ENCODE assay signal across 2 cellular contexts in the genomic region with DNA sequence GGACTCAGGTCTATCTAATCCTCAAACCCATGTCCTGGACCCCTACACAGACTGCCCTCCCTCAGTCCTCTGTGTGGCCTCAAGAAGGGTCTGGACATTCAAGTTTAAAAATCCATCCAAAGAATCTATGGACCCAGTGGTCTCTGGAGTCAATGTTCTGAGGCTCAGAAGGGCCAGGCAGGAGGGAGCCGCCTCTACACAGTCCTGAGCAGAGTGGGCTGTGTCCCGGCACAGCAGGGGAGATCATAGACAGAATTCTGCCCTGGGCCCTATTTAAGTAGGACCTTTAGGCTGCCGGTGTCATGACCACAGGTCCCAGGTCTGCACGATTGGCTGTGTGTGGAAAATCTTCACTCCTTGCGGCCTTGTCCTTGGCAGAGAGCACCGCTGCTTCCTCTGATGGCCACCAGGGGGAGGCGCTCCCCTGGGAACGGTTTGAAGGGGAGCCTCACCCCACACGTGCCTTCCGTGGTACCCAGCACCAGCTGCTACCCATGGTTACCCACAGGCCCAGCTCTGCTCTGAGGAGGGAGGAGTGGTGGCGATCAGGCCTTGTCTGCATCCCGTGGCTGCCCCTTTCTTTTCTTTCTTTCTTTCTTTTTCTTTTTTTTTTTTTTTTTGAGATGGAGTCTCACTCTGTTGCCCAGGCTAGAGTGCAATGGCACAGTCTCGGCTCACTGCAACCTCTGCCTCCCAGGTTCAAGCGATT.
TF ChIP-seq lines count a peak whose summit lies in the region.

No MANE protein-coding gene starts in this region.

TF ChIP-seq in GM12891, 5 proteins besides CTCF, POLR2A, EP300 and RAD21:
- no peak for TF ChIP-seq TAF1 (IDR thresholded peaks at IDR 0.05; ENCODE audit: low read depth, low read length)
- TF ChIP-seq POLR2AphosphoS5 (IDR thresholded peaks at IDR 0.05; ENCODE audit: low read depth, low read length) = no peak
- no peak for TF ChIP-seq POU2F2 (IDR thresholded peaks at IDR 0.05; ENCODE audit: low read depth, low read length)
- no peak for TF ChIP-seq PAX5 (IDR thresholded peaks at IDR 0.05; ENCODE audit: insufficient read depth, low read length, severe bottlenecking)
- no peak for TF ChIP-seq SPI1 (IDR thresholded peaks at IDR 0.05; ENCODE audit: low read depth, low read length)

TF ChIP-seq in GM12878, 131 proteins besides CTCF, POLR2A, EP300 and RAD21 (continues in another document):
- TF ChIP-seq, protein P1, sequence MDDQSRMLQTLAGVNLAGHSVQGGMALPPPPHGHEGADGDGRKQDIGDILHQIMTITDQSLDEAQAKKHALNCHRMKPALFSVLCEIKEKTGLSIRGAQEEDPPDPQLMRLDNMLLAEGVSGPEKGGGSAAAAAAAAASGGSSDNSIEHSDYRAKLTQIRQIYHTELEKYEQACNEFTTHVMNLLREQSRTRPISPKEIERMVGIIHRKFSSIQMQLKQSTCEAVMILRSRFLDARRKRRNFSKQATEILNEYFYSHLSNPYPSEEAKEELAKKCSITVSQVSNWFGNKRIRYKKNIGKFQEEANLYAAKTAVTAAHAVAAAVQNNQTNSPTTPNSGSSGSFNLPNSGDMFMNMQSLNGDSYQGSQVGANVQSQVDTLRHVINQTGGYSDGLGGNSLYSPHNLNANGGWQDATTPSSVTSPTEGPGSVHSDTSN (IDR thresholded peaks at IDR 0.05; ENCODE audit: insufficient replicate concordance, low read depth, low read length) = no peak
- no peak for TF ChIP-seq MYC (IDR thresholded peaks at IDR 0.05; ENCODE audit: insufficient read depth, insufficient read length, insufficient replicate concordance, low read length, severe bottlenecking)
- TF ChIP-seq IRF4 (IDR thresholded peaks at IDR 0.05; ENCODE audit: low read depth, low read length) = peak; percentile 49; the same call in 1 of the 2 replicates
- no peak for TF ChIP-seq WRNIP1 (IDR thresholded peaks at IDR 0.05; ENCODE audit: borderline replicate concordance, low read depth, low read length)
- no peak for TF ChIP-seq MTA2 (IDR thresholded peaks at IDR 0.05; ENCODE audit: low read depth)
- TF ChIP-seq FOXM1 (IDR thresholded peaks at IDR 0.05; ENCODE audit: low read depth, low read length) = no peak
- TF ChIP-seq RB1 (IDR thresholded peaks at IDR 0.05; ENCODE audit: borderline replicate concordance) = peak; percentile 85; the same call in 1 of the 2 replicates
- no peak for TF ChIP-seq POLR2AphosphoS5 (IDR thresholded peaks at IDR 0.05; ENCODE audit: low read length)
- TF ChIP-seq, protein P2, sequence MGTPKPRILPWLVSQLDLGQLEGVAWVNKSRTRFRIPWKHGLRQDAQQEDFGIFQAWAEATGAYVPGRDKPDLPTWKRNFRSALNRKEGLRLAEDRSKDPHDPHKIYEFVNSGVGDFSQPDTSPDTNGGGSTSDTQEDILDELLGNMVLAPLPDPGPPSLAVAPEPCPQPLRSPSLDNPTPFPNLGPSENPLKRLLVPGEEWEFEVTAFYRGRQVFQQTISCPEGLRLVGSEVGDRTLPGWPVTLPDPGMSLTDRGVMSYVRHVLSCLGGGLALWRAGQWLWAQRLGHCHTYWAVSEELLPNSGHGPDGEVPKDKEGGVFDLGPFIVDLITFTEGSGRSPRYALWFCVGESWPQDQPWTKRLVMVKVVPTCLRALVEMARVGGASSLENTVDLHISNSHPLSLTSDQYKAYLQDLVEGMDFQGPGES (IDR thresholded peaks at IDR 0.05) = no peak
- TF ChIP-seq BCL11A (IDR thresholded peaks at IDR 0.05; ENCODE audit: low read depth, low read length) = no peak
- no peak for TF ChIP-seq ZNF384 (IDR thresholded peaks at IDR 0.05; ENCODE audit: borderline replicate concordance, low read depth, low read length)
- TF ChIP-seq, protein P3, sequence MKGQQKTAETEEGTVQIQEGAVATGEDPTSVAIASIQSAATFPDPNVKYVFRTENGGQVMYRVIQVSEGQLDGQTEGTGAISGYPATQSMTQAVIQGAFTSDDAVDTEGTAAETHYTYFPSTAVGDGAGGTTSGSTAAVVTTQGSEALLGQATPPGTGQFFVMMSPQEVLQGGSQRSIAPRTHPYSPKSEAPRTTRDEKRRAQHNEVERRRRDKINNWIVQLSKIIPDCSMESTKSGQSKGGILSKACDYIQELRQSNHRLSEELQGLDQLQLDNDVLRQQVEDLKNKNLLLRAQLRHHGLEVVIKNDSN (IDR thresholded peaks at IDR 0.05; ENCODE audit: borderline replicate concordance, extremely low read length, insufficient read depth, low read depth, low read length) = peak; percentile 69
- TF ChIP-seq NFYA (IDR thresholded peaks at IDR 0.05; ENCODE audit: borderline replicate concordance, low read depth, low read length) = no peak
- TF ChIP-seq, protein P4, sequence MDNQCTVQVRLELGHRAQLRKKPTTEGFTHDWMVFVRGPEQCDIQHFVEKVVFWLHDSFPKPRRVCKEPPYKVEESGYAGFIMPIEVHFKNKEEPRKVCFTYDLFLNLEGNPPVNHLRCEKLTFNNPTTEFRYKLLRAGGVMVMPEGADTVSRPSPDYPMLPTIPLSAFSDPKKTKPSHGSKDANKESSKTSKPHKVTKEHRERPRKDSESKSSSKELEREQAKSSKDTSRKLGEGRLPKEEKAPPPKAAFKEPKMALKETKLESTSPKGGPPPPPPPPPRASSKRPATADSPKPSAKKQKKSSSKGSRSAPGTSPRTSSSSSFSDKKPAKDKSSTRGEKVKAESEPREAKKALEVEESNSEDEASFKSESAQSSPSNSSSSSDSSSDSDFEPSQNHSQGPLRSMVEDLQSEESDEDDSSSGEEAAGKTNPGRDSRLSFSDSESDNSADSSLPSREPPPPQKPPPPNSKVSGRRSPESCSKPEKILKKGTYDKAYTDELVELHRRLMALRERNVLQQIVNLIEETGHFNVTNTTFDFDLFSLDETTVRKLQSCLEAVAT (IDR thresholded peaks at IDR 0.05) = 0 out of 2 replicates have a peak, but pooled peaks have one; percentile 31
- TF ChIP-seq, protein P5, sequence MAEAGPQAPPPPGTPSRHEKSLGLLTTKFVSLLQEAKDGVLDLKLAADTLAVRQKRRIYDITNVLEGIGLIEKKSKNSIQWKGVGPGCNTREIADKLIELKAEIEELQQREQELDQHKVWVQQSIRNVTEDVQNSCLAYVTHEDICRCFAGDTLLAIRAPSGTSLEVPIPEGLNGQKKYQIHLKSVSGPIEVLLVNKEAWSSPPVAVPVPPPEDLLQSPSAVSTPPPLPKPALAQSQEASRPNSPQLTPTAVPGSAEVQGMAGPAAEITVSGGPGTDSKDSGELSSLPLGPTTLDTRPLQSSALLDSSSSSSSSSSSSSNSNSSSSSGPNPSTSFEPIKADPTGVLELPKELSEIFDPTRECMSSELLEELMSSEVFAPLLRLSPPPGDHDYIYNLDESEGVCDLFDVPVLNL (IDR thresholded peaks at IDR 0.05; ENCODE audit: low read depth, low read length) = no peak
- TF ChIP-seq SMAD1 (IDR thresholded peaks at IDR 0.05; ENCODE audit: low read depth, partially characterized antibody) = no peak
- TF ChIP-seq PAX8 (IDR thresholded peaks at IDR 0.05) = no peak
- TF ChIP-seq, protein P6, sequence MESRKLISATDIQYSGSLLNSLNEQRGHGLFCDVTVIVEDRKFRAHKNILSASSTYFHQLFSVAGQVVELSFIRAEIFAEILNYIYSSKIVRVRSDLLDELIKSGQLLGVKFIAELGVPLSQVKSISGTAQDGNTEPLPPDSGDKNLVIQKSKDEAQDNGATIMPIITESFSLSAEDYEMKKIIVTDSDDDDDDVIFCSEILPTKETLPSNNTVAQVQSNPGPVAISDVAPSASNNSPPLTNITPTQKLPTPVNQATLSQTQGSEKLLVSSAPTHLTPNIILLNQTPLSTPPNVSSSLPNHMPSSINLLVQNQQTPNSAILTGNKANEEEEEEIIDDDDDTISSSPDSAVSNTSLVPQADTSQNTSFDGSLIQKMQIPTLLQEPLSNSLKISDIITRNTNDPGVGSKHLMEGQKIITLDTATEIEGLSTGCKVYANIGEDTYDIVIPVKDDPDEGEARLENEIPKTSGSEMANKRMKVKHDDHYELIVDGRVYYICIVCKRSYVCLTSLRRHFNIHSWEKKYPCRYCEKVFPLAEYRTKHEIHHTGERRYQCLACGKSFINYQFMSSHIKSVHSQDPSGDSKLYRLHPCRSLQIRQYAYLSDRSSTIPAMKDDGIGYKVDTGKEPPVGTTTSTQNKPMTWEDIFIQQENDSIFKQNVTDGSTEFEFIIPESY (IDR thresholded peaks at IDR 0.05) = no peak
- no peak for TF ChIP-seq NFIC (IDR thresholded peaks at IDR 0.05; ENCODE audit: low read depth, low read length)
- TF ChIP-seq RUNX3 (IDR thresholded peaks at IDR 0.05; ENCODE audit: low read length) = peak; percentile 34; the same call in 1 of the 2 replicates
- no peak for TF ChIP-seq LARP7 (IDR thresholded peaks at IDR 0.05)
- no peak for TF ChIP-seq ZNF207 (IDR thresholded peaks at IDR 0.05; ENCODE audit: borderline replicate concordance)
- TF ChIP-seq ZNF217 (IDR thresholded peaks at IDR 0.05) = no peak
- TF ChIP-seq ZNF622 (IDR thresholded peaks at IDR 0.05) = no peak
- peak; percentile 85 for TF ChIP-seq SMC3 (IDR thresholded peaks at IDR 0.05; ENCODE audit: borderline replicate concordance, low read length)
- TF ChIP-seq, protein P7, sequence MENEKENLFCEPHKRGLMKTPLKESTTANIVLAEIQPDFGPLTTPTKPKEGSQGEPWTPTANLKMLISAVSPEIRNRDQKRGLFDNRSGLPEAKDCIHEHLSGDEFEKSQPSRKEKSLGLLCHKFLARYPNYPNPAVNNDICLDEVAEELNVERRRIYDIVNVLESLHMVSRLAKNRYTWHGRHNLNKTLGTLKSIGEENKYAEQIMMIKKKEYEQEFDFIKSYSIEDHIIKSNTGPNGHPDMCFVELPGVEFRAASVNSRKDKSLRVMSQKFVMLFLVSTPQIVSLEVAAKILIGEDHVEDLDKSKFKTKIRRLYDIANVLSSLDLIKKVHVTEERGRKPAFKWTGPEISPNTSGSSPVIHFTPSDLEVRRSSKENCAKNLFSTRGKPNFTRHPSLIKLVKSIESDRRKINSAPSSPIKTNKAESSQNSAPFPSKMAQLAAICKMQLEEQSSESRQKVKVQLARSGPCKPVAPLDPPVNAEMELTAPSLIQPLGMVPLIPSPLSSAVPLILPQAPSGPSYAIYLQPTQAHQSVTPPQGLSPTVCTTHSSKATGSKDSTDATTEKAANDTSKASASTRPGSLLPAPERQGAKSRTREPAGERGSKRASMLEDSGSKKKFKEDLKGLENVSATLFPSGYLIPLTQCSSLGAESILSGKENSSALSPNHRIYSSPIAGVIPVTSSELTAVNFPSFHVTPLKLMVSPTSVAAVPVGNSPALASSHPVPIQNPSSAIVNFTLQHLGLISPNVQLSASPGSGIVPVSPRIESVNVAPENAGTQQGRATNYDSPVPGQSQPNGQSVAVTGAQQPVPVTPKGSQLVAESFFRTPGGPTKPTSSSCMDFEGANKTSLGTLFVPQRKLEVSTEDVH (IDR thresholded peaks at IDR 0.05; ENCODE audit: low read depth, partially characterized antibody) = no peak
- TF ChIP-seq ATF7 (IDR thresholded peaks at IDR 0.05; ENCODE audit: low read depth) = no peak
- TF ChIP-seq, protein P8, sequence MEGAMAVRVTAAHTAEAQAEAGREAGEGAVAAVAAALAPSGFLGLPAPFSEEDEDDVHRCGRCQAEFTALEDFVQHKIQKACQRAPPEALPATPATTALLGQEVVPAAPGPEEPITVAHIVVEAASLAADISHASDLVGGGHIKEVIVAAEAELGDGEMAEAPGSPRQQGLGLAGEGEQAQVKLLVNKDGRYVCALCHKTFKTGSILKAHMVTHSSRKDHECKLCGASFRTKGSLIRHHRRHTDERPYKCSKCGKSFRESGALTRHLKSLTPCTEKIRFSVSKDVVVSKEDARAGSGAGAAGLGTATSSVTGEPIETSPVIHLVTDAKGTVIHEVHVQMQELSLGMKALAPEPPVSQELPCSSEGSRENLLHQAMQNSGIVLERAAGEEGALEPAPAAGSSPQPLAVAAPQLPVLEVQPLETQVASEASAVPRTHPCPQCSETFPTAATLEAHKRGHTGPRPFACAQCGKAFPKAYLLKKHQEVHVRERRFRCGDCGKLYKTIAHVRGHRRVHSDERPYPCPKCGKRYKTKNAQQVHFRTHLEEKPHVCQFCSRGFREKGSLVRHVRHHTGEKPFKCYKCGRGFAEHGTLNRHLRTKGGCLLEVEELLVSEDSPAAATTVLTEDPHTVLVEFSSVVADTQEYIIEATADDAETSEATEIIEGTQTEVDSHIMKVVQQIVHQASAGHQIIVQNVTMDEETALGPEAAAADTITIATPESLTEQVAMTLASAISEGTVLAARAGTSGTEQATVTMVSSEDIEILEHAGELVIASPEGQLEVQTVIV (IDR thresholded peaks at IDR 0.05; ENCODE audit: borderline replicate concordance, partially characterized antibody) = no peak
- TF ChIP-seq BRCA1 (IDR thresholded peaks at IDR 0.05; ENCODE audit: low read depth, low read length) = no peak
- TF ChIP-seq BHLHE40 (IDR thresholded peaks at IDR 0.05; ENCODE audit: borderline replicate concordance in 1 of 2, low read depth in 2 of 2, low read length in 1 of 2) = peak; percentile 97 to 98
- TF ChIP-seq TCF3 (IDR thresholded peaks at IDR 0.05; ENCODE audit: borderline replicate concordance, insufficient read depth, low read depth, low read length) = 0 out of 2 replicates have a peak, but pooled peaks have one; percentile 39
- TF ChIP-seq CBX3 (IDR thresholded peaks at IDR 0.05; ENCODE audit: borderline replicate concordance, low read depth) = no peak
- TF ChIP-seq TCF12 (IDR thresholded peaks at IDR 0.05; ENCODE audit: low read depth, low read length) = peak; percentile 37; the same call in 1 of the 2 replicates
- peak; percentile 59; the same call in 1 of the 2 replicates for TF ChIP-seq YY1 (IDR thresholded peaks at IDR 0.05; ENCODE audit: low read depth, low read length)
- TF ChIP-seq SMARCA5 (IDR thresholded peaks at IDR 0.05) = 0 out of 2 replicates have a peak, but pooled peaks have one; percentile 49
- TF ChIP-seq, protein P9, sequence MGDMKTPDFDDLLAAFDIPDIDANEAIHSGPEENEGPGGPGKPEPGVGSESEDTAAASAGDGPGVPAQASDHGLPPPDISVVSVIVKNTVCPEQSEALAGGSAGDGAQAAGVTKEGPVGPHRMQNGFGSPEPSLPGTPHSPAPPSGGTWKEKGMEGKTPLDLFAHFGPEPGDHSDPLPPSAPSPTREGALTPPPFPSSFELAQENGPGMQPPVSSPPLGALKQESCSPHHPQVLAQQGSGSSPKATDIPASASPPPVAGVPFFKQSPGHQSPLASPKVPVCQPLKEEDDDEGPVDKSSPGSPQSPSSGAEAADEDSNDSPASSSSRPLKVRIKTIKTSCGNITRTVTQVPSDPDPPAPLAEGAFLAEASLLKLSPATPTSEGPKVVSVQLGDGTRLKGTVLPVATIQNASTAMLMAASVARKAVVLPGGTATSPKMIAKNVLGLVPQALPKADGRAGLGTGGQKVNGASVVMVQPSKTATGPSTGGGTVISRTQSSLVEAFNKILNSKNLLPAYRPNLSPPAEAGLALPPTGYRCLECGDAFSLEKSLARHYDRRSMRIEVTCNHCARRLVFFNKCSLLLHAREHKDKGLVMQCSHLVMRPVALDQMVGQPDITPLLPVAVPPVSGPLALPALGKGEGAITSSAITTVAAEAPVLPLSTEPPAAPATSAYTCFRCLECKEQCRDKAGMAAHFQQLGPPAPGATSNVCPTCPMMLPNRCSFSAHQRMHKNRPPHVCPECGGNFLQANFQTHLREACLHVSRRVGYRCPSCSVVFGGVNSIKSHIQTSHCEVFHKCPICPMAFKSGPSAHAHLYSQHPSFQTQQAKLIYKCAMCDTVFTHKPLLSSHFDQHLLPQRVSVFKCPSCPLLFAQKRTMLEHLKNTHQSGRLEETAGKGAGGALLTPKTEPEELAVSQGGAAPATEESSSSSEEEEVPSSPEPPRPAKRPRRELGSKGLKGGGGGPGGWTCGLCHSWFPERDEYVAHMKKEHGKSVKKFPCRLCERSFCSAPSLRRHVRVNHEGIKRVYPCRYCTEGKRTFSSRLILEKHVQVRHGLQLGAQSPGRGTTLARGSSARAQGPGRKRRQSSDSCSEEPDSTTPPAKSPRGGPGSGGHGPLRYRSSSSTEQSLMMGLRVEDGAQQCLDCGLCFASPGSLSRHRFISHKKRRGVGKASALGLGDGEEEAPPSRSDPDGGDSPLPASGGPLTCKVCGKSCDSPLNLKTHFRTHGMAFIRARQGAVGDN (IDR thresholded peaks at IDR 0.05) = no peak
- peak; percentile 99 for TF ChIP-seq MEF2B (IDR thresholded peaks at IDR 0.05; ENCODE audit: partially characterized antibody, poor library complexity, severe bottlenecking)
